Comparison of ENCODE assay signal across 1 cellular context in the genomic region with DNA sequence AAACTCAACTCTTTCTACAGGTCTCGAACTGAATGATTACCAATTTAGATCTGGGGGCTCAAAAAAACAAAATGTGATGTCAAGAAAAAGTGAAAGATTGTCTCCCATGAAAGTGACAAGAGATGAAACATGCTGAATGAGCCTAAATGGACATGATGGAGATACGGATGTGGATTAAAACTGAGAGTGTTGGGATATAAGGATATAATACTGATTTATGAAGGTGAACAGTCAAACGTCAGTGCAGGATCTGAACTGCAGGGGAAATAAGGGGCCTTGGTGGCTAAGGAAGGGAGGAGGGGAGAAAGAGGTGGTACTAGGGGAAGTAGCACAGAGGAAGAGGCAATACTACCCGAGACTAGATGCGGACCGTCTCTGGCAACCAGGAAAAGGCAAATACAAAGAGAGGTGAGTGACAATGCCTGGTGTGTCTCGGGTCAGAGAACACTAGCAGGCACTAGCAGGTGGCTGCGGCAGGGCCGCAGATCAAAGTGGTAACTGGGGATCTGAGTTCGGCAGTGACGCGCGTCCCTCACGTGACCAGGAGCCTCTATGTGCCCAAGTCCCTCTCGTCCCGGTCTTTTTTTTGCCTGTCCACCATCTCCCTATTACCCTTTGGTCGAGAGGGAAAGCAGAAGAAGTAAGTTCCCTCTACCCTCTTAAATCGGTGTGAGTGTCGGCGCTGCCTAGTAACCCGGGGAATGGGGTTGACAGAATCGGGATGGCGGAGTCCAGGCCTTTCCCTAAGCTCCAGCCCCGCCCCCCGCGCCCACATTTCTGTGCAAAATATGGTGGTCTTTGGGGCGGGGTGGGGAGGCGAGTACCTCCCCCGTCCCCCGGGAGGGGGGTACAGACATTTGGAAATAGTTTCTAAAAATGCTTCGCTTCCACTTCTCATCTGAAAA.
A peak's percentile ranks its signal among the peaks of the same experiment; 100 is the strongest.
TF ChIP-seq lines count a peak whose summit lies in the region.

A gene with protein sequence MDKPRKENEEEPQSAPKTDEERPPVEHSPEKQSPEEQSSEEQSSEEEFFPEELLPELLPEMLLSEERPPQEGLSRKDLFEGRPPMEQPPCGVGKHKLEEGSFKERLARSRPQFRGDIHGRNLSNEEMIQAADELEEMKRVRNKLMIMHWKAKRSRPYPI (plus strand): TSS at position 590 of the 905 bp plus-strand sequence. CDS start 942 bp downstream, outside the sequence.

TF ChIP-seq in K562, 482 proteins besides CTCF, POLR2A, EP300 and RAD21 (continued from another document):
- TF ChIP-seq, protein P1, sequence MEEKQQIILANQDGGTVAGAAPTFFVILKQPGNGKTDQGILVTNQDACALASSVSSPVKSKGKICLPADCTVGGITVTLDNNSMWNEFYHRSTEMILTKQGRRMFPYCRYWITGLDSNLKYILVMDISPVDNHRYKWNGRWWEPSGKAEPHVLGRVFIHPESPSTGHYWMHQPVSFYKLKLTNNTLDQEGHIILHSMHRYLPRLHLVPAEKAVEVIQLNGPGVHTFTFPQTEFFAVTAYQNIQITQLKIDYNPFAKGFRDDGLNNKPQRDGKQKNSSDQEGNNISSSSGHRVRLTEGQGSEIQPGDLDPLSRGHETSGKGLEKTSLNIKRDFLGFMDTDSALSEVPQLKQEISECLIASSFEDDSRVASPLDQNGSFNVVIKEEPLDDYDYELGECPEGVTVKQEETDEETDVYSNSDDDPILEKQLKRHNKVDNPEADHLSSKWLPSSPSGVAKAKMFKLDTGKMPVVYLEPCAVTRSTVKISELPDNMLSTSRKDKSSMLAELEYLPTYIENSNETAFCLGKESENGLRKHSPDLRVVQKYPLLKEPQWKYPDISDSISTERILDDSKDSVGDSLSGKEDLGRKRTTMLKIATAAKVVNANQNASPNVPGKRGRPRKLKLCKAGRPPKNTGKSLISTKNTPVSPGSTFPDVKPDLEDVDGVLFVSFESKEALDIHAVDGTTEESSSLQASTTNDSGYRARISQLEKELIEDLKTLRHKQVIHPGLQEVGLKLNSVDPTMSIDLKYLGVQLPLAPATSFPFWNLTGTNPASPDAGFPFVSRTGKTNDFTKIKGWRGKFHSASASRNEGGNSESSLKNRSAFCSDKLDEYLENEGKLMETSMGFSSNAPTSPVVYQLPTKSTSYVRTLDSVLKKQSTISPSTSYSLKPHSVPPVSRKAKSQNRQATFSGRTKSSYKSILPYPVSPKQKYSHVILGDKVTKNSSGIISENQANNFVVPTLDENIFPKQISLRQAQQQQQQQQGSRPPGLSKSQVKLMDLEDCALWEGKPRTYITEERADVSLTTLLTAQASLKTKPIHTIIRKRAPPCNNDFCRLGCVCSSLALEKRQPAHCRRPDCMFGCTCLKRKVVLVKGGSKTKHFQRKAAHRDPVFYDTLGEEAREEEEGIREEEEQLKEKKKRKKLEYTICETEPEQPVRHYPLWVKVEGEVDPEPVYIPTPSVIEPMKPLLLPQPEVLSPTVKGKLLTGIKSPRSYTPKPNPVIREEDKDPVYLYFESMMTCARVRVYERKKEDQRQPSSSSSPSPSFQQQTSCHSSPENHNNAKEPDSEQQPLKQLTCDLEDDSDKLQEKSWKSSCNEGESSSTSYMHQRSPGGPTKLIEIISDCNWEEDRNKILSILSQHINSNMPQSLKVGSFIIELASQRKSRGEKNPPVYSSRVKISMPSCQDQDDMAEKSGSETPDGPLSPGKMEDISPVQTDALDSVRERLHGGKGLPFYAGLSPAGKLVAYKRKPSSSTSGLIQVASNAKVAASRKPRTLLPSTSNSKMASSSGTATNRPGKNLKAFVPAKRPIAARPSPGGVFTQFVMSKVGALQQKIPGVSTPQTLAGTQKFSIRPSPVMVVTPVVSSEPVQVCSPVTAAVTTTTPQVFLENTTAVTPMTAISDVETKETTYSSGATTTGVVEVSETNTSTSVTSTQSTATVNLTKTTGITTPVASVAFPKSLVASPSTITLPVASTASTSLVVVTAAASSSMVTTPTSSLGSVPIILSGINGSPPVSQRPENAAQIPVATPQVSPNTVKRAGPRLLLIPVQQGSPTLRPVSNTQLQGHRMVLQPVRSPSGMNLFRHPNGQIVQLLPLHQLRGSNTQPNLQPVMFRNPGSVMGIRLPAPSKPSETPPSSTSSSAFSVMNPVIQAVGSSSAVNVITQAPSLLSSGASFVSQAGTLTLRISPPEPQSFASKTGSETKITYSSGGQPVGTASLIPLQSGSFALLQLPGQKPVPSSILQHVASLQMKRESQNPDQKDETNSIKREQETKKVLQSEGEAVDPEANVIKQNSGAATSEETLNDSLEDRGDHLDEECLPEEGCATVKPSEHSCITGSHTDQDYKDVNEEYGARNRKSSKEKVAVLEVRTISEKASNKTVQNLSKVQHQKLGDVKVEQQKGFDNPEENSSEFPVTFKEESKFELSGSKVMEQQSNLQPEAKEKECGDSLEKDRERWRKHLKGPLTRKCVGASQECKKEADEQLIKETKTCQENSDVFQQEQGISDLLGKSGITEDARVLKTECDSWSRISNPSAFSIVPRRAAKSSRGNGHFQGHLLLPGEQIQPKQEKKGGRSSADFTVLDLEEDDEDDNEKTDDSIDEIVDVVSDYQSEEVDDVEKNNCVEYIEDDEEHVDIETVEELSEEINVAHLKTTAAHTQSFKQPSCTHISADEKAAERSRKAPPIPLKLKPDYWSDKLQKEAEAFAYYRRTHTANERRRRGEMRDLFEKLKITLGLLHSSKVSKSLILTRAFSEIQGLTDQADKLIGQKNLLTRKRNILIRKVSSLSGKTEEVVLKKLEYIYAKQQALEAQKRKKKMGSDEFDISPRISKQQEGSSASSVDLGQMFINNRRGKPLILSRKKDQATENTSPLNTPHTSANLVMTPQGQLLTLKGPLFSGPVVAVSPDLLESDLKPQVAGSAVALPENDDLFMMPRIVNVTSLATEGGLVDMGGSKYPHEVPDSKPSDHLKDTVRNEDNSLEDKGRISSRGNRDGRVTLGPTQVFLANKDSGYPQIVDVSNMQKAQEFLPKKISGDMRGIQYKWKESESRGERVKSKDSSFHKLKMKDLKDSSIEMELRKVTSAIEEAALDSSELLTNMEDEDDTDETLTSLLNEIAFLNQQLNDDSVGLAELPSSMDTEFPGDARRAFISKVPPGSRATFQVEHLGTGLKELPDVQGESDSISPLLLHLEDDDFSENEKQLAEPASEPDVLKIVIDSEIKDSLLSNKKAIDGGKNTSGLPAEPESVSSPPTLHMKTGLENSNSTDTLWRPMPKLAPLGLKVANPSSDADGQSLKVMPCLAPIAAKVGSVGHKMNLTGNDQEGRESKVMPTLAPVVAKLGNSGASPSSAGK (IDR thresholded peaks at IDR 0.05), result 0 out of 2 replicates have a peak, but pooled peaks have one; percentile 4
- peak; percentile 67 for TF ChIP-seq BHLHE40 (IDR thresholded peaks at IDR 0.05; ENCODE audit: low read length)
